In genomic region chr4:149160370-149160769, GRCh38 we compare ENCODE assay signal across 20 cellular contexts.
DNase-seq lines count a peak whose midpoint lies in the region; ATAC-seq and TF ChIP-seq lines count a peak whose summit lies in the region.
"Had no signal": no experiment of that assay in that cellular context is flagged by ENCODE, and none has a peak within 500 bp of the region (broad histone marks: within the 10 kb centered on the region; RNA-seq: fewer than 3 reads in every experiment).

No MANE protein-coding gene starts in this region.

- H3K4me3 Mint-ChIP-seq in activated T-cell treated with anti-CD3 and anti-CD28 coated beads, Interleukin-2, amount 50 U/mL, for 4 hours, result no peak overlapping the region
- H3K4me3 Mint-ChIP-seq: B cell; CD4-positive, alpha-beta T cell; CD8-positive, alpha-beta T cell had no signal

- H3K23ac ChIP-seq in IMR-90 (ENCODE audit: low read depth, low read length) (no peak overlapping the region), mesenchymal stem cell (ENCODE audit: low read length in 2 of 2) (no peak overlapping the region)

- H3K9me3 ChIP-seq in IMR-90 (ENCODE audit: control insufficient read depth, insufficient read depth, low read length), result no peaks in the 10 kb centered on the region
- no peaks in the 10 kb centered on the region for H3K9me3 ChIP-seq in mesenchymal stem cell (ENCODE audit: control insufficient read depth, low read length)
- H3K9me3 ChIP-seq: A549, Caco-2 had no signal

- H3K18ac ChIP-seq in IMR-90 (ENCODE audit: low read depth, low read length), result peak overlapping the region; percentile 64; the same call in 1 of the 2 replicates
- no peak overlapping the region for H3K18ac ChIP-seq in mesenchymal stem cell (ENCODE audit: low read depth in 1 of 2, low read length in 2 of 2)

- no peaks in the 10 kb centered on the region for H3K27me3 ChIP-seq in IMR-90 (ENCODE audit: control insufficient read depth, insufficient read depth, low read length)
- no peaks in the 10 kb centered on the region for H3K27me3 ChIP-seq in mesenchymal stem cell (ENCODE audit: control insufficient read depth in 1 of 2, insufficient read depth in 1 of 2, low read length in 2 of 2)
- H3K27me3 ChIP-seq: BLaER1 treated with 17β-estradiol and CSF1 and Interleukin-3, amounts not matched to agents 10 nM and 100 nM had no signal

- H3K27me3 Mint-ChIP-seq in activated T-cell treated with anti-CD3 and anti-CD28 coated beads, Interleukin-2, amount 50 U/mL, for 4 hours (ENCODE audit: low read depth), result peaks cover 2% of the 10 kb centered on the region
- H3K27me3 Mint-ChIP-seq: B cell; CD4-positive, alpha-beta T cell had no signal

- CTCF ChIA-PET in IMR-90 (lab: Yijun Ruan, JAX), result interaction anchor here (1.0 kb wide), 1 partner anchor 46 kb away, joined by 3 read pairs; no protein-coding TSS in a partner anchor

- TF ChIP-seq POLR2A in IMR-90 (IDR thresholded peaks at IDR 0.05; ENCODE audit: low read depth, low read length), result no peak

- H3K9me1 ChIP-seq in IMR-90 (ENCODE audit: insufficient read depth, low read length), result peaks cover 3% of the 10 kb centered on the region; the same call in 1 of the 2 replicates

- H2AK9ac ChIP-seq in IMR-90 (replicated peaks; ENCODE audit: low read depth, low read length, poor library complexity), result no peak overlapping the region

- H3K9me3 Mint-ChIP-seq in activated T-cell treated with anti-CD3 and anti-CD28 coated beads, Interleukin-2, amount 50 U/mL, for 4 hours, result no peaks in the 10 kb centered on the region
- H3K9me3 Mint-ChIP-seq: CD8-positive, alpha-beta T cell had no signal

- no peaks in the 10 kb centered on the region for H3K4me1 Mint-ChIP-seq in activated T-cell treated with anti-CD3 and anti-CD28 coated beads, Interleukin-2, amount 50 U/mL, for 4 hours (ENCODE audit: low read depth)
- H3K4me1 Mint-ChIP-seq: B cell had no signal

- peaks cover 16% of the 10 kb centered on the region for H3K4me1 ChIP-seq in IMR-90 (ENCODE audit: control insufficient read depth, insufficient read depth, low read length)
- H3K4me1 ChIP-seq in mesenchymal stem cell (ENCODE audit: control insufficient read depth, insufficient read depth, low read depth, low read length), result no peaks in the 10 kb centered on the region
- H3K4me1 ChIP-seq: A549; BLaER1 treated with 17β-estradiol and CSF1 and Interleukin-3, amounts not matched to agents 10 nM and 100 nM had no signal

- H3K56ac ChIP-seq in IMR-90 (ENCODE audit: extremely low read depth, insufficient read depth, low read length), result no peak overlapping the region

- H3K36me3 ChIP-seq in IMR-90 (ENCODE audit: control insufficient read depth, insufficient read depth, low read length), result no peaks in the 10 kb centered on the region
- no peaks in the 10 kb centered on the region for H3K36me3 ChIP-seq in mesenchymal stem cell (ENCODE audit: control insufficient read depth in 1 of 2, insufficient read depth in 2 of 2, low read depth in 1 of 2, low read length in 2 of 2)
- H3K36me3 ChIP-seq: BLaER1 treated with 17β-estradiol and CSF1 and Interleukin-3, amounts not matched to agents 10 nM and 100 nM had no signal

- no peaks in the 10 kb centered on the region for H4K20me1 ChIP-seq in IMR-90 (ENCODE audit: insufficient read depth, low read length)
- H4K20me1 ChIP-seq: BLaER1 treated with 17β-estradiol and CSF1 and Interleukin-3, amounts not matched to agents 10 nM and 100 nM had no signal

- in situ Hi-C loops in IMR-90 (cut with MboI; ENCODE audit: low sequenced_read_pairs), result no loop called here

- POLR2A ChIA-PET in IMR-90 (lab: Charles Lee; ENCODE audit: unreplicated experiment), result no interaction called here

- no peak for DNase-seq in IMR-90
- DNase-seq in LNCaP clone FGC (ENCODE audit: low read depth), result peak; percentile 33
- no peak for DNase-seq in mesenchymal stem cell
- no peak for DNase-seq in T1000 (lab: John Stamatoyannopoulos, UW)
- no peak for DNase-seq in activated T-cell treated with anti-CD3 and anti-CD28 coated beads, Interleukin-2, amount 50 U/mL, for 4 hours
- DNase-seq in NCI-H1436 (lab: John Stamatoyannopoulos, UW), result no peak
- DNase-seq: AML-193; Caco-2; Calu3; CD4-positive, alpha-beta T cell; CD8-positive, alpha-beta T cell; DMS79 treated with DMSO at 0.1 percent for 48 hours; GF-D8 had no signal

- H2BK120ac ChIP-seq in IMR-90 (ENCODE audit: low read depth, low read length) (peak overlapping the region; percentile 9), mesenchymal stem cell (ENCODE audit: low read depth, low read length) (no peak overlapping the region)

- H2BK12ac ChIP-seq in mesenchymal stem cell (ENCODE audit: low read length in 2 of 2), result no peak overlapping the region

- no peak for TF ChIP-seq RAD21 in IMR-90 (IDR thresholded peaks at IDR 0.05; ENCODE audit: low read length)

- H3K79me1 ChIP-seq in IMR-90 (ENCODE audit: low read depth in 1 of 2, low read length in 2 of 2), result no peaks in the 10 kb centered on the region
- H3K79me1 ChIP-seq in mesenchymal stem cell (replicated peaks; ENCODE audit: low read length, poor library complexity, severe bottlenecking), result no peaks in the 10 kb centered on the region

- H2AK5ac ChIP-seq in IMR-90 (ENCODE audit: low read depth, low read length), result no peak overlapping the region
- H2AK5ac ChIP-seq in mesenchymal stem cell (ENCODE audit: low read length, severe bottlenecking), result peak overlapping the region; percentile 63

- H2BK15ac ChIP-seq in IMR-90 (ENCODE audit: low read depth, low read length), result no peak overlapping the region
- H2BK15ac ChIP-seq in mesenchymal stem cell (ENCODE audit: low read depth, poor library complexity, severe bottlenecking), result no peak overlapping the region

- intact Hi-C loops in IMR-90 (cut with micrococcal nuclease), result loop anchor here (5.0 kb wide), 1 partner anchor 737 kb away; no protein-coding TSS in a partner anchor

- H2BK5ac ChIP-seq in IMR-90 (ENCODE audit: low read depth, low read length, poor library complexity, severe bottlenecking), result peak overlapping the region; percentile 45
- H2BK5ac ChIP-seq in mesenchymal stem cell (ENCODE audit: low read depth, low read length, poor library complexity, severe bottlenecking), result no peak overlapping the region

- no peak overlapping the region for H3K9ac ChIP-seq in IMR-90 (ENCODE audit: low read depth, low read length)
- H3K9ac ChIP-seq in mesenchymal stem cell (ENCODE audit: low read length), result no peak overlapping the region
- H3K9ac ChIP-seq: BLaER1 treated with 17β-estradiol and CSF1 and Interleukin-3, amounts not matched to agents 10 nM and 100 nM had no signal

- peak overlapping the region; percentile 43; the same call in 1 of the 2 replicates for H3K14ac ChIP-seq in IMR-90 (replicated peaks; ENCODE audit: low read depth, low read length)
- no peak overlapping the region for H3K14ac ChIP-seq in mesenchymal stem cell (ENCODE audit: low read length in 2 of 2)

- no CpG with 5 or more reads among the region's 2 CpGs for WGBS in IMR-90 (ENCODE audit: extremely low coverage in 2 of 2, insufficient read length in 1 of 2), 2 experiments
- WGBS in mesenchymal stem cell, result 78% methylated on average over 2 of the region's 2 CpGs

- no peak overlapping the region for H3K4me3 ChIP-seq in IMR-90 (ENCODE audit: insufficient read depth, low read depth, low read length)
- no peak overlapping the region for H3K4me3 ChIP-seq in LNCaP clone FGC (ENCODE audit: low read depth, low read length)
- H3K4me3 ChIP-seq in mesenchymal stem cell (ENCODE audit: insufficient read depth in 1 of 2, low read depth in 1 of 2, low read length in 2 of 2), result no peak overlapping the region
- H3K4me3 ChIP-seq: A549; BLaER1 treated with 17β-estradiol and CSF1 and Interleukin-3, amounts not matched to agents 10 nM and 100 nM; GM12878 had no signal

- H3K4me2 ChIP-seq in IMR-90 (ENCODE audit: low read depth, low read length) (no peak overlapping the region), mesenchymal stem cell (ENCODE audit: low read length, poor library complexity, severe bottlenecking) (no peak overlapping the region)
- H3K4me2 ChIP-seq: A549; BLaER1 treated with 17β-estradiol and CSF1 and Interleukin-3, amounts not matched to agents 10 nM and 100 nM had no signal

- no peaks in the 10 kb centered on the region for H3K36me3 Mint-ChIP-seq in activated T-cell treated with anti-CD3 and anti-CD28 coated beads, Interleukin-2, amount 50 U/mL, for 4 hours (ENCODE audit: insufficient read depth)
- H3K36me3 Mint-ChIP-seq: CD8-positive, alpha-beta T cell had no signal

- H4K91ac ChIP-seq in IMR-90 (ENCODE audit: insufficient read depth, low read depth, low read length) (no peak overlapping the region), mesenchymal stem cell (ENCODE audit: low read length) (no peak overlapping the region)

- H3K27ac ChIP-seq in IMR-90 (ENCODE audit: insufficient read depth, low read length) (no peak overlapping the region), VCaP (peak overlapping the region; percentile 41), mesenchymal stem cell (ENCODE audit: low read length, poor library complexity, severe bottlenecking) (no peak overlapping the region)
- H3K27ac ChIP-seq: 22Rv1; A549; BLaER1 treated with 17β-estradiol and CSF1 and Interleukin-3, amounts not matched to agents 10 nM and 100 nM; C4-2B had no signal

- H4K5ac ChIP-seq in IMR-90 (ENCODE audit: low read depth, low read length), result no peak overlapping the region

- TF ChIP-seq CTCF in IMR-90 (conservative IDR thresholded peaks at IDR 0.05; ENCODE audit: low read depth, low read length) (no peak), LNCaP clone FGC (IDR thresholded peaks at IDR 0.05; ENCODE audit: control insufficient read depth, extremely low read depth, insufficient read depth) (no peak), VCaP (conservative IDR thresholded peaks at IDR 0.05) (no peak)

- peak overlapping the region; percentile 21; the same call in 1 of the 2 replicates for H2BK20ac ChIP-seq in IMR-90 (ENCODE audit: low read depth, low read length)

- no TSS peak for BruUV-seq in IMR-90 (replicated peaks; lab: Mats Ljungman, UMichigan)

- H2AFZ ChIP-seq in IMR-90 (replicated peaks; ENCODE audit: low read length, poor library complexity), result no peak overlapping the region
- no peak overlapping the region for H2AFZ ChIP-seq in mesenchymal stem cell (ENCODE audit: low read depth, low read length)

- no peak overlapping the region; a peak in 1 of 4 replicates for H4K8ac ChIP-seq in IMR-90 (ENCODE audit: low read depth in 2 of 2, low read length in 2 of 2)
- no peak overlapping the region for H4K8ac ChIP-seq in mesenchymal stem cell (ENCODE audit: low read length)

- dilution Hi-C loops in IMR-90 (cut with HindIII; ENCODE audit: low sequenced_read_pairs, unreplicated experiment), result no loop called here

- H3K4ac ChIP-seq in IMR-90 (ENCODE audit: low read depth, low read length) (peak overlapping the region; percentile 53; the same call in 1 of the 2 replicates), mesenchymal stem cell (ENCODE audit: low read depth in 1 of 2, low read length in 2 of 2) (no peak overlapping the region)

- ATAC-seq in IMR-90 (ENCODE audit: low read depth), result no peak
- ATAC-seq in activated T-cell treated with anti-CD3 and anti-CD28 coated beads, Interleukin-2, amount 50 U/mL, for 4 hours, result no peak
- ATAC-seq: A549; CD8-positive, alpha-beta T cell; GM12878 had no signal

TF ChIP-seq in IMR-90, 13 proteins besides CTCF, POLR2A, EP300 and RAD21 (continues in another document):
- no peak for TF ChIP-seq SMC3 (IDR thresholded peaks at IDR 0.05; ENCODE audit: low read depth, low read length)
